In genomic region chr1:98792123-98792522, GRCh38 we compare ENCODE assay signal across 16 cellular contexts.
DNase-seq lines count a peak whose midpoint lies in the region; ATAC-seq and TF ChIP-seq lines count a peak whose summit lies in the region.
"Had no signal": no experiment of that assay in that cellular context is flagged by ENCODE, and none has a peak within 500 bp of the region (broad histone marks: within the 10 kb centered on the region; RNA-seq: fewer than 3 reads in every experiment).

No MANE protein-coding gene starts in this region.

- H3K27ac Mint-ChIP-seq in activated CD8-positive, alpha-beta T cell treated with anti-CD3 and anti-CD28 coated beads, Interleukin-2, amount 10 ng/mL, durations not matched to agents 7 days and 5 days: no peak overlapping the region
- H3K27ac Mint-ChIP-seq: activated naive CD8-positive, alpha-beta T cell treated with anti-CD3 and anti-CD28 coated beads for 36 hours; memory B cell had no signal

- peaks cover 9% of the 10 kb centered on the region for H3K27me3 Mint-ChIP-seq in activated CD8-positive, alpha-beta T cell treated with anti-CD3 and anti-CD28 coated beads, Interleukin-2, amount 10 ng/mL, durations not matched to agents 7 days and 5 days (ENCODE audit: low read depth)
- H3K27me3 Mint-ChIP-seq: activated naive CD8-positive, alpha-beta T cell treated with anti-CD3 and anti-CD28 coated beads for 36 hours; memory B cell had no signal

- no peak overlapping the region for H3K4me3 ChIP-seq in AG04449 (ENCODE audit: low read depth, low read length)
- no peak overlapping the region for H3K4me3 ChIP-seq in fibroblast of pulmonary artery (replicated peaks; ENCODE audit: low read depth, low read length)

- H3K4me3 Mint-ChIP-seq in activated CD8-positive, alpha-beta T cell treated with anti-CD3 and anti-CD28 coated beads, Interleukin-2, amount 10 ng/mL, durations not matched to agents 7 days and 5 days: no peak overlapping the region
- H3K4me3 Mint-ChIP-seq: activated naive CD8-positive, alpha-beta T cell treated with anti-CD3 and anti-CD28 coated beads for 36 hours; activated T-cell treated with anti-CD3 and anti-CD28 coated beads, Interleukin-2, amount 50 U/mL, for 4 hours; memory B cell had no signal

- no peak for ATAC-seq in HG02571 (IDR thresholded peaks at IDR 0.05; ENCODE audit: unreplicated experiment)
- ATAC-seq in activated CD8-positive, alpha-beta T cell treated with anti-CD3 and anti-CD28 coated beads, Interleukin-2, amount 10 ng/mL, durations not matched to agents 7 days and 5 days: no peak
- ATAC-seq: activated T-cell treated with anti-CD3 and anti-CD28 coated beads, Interleukin-2, amount 50 U/mL, for 4 hours had no signal

- peaks cover 9% of the 10 kb centered on the region for H3K4me1 Mint-ChIP-seq in activated CD8-positive, alpha-beta T cell treated with anti-CD3 and anti-CD28 coated beads, Interleukin-2, amount 10 ng/mL, durations not matched to agents 7 days and 5 days (ENCODE audit: low read depth)

- TF ChIP-seq CTCF in AG04449 (IDR thresholded peaks at IDR 0.05; ENCODE audit: insufficient read depth, low read length, missing control alignments) (no peak), VCaP (conservative IDR thresholded peaks at IDR 0.05) (0 out of 2 replicates have a peak, but pooled peaks have one; percentile 6), fibroblast of pulmonary artery (IDR thresholded peaks at IDR 0.05; ENCODE audit: low read length, missing control alignments) (no peak)

- peak overlapping the region; percentile 72 for H3K27ac ChIP-seq in VCaP

- no peaks in the 10 kb centered on the region for H3K36me3 Mint-ChIP-seq in activated CD8-positive, alpha-beta T cell treated with anti-CD3 and anti-CD28 coated beads, Interleukin-2, amount 10 ng/mL, durations not matched to agents 7 days and 5 days (ENCODE audit: low read depth)
- H3K36me3 Mint-ChIP-seq: activated naive CD8-positive, alpha-beta T cell treated with anti-CD3 and anti-CD28 coated beads for 36 hours; memory B cell had no signal

- CTCF ChIA-PET in AG04449 (lab: Yijun Ruan, JAX): interaction anchor here (0.9 to 5.0 kb wide), 4 partner anchors 12 to 689 kb away, joined by 3 to 35 read pairs (median 4); no protein-coding TSS in a partner anchor
- CTCF ChIA-PET in activated CD8-positive, alpha-beta T cell treated with anti-CD3 and anti-CD28 coated beads, Interleukin-2, amount 10 ng/mL, durations not matched to agents 7 days and 5 days (lab: Charles Lee): no interaction called here

- H3K9me3 Mint-ChIP-seq in activated CD8-positive, alpha-beta T cell treated with anti-CD3 and anti-CD28 coated beads, Interleukin-2, amount 10 ng/mL, durations not matched to agents 7 days and 5 days (ENCODE audit: insufficient read depth): peaks cover 3% of the 10 kb centered on the region

- POLR2A ChIA-PET in AG04449 (lab: Yijun Ruan, JAX): no interaction called here
- POLR2A ChIA-PET in activated CD8-positive, alpha-beta T cell treated with anti-CD3 and anti-CD28 coated beads, Interleukin-2, amount 10 ng/mL, durations not matched to agents 7 days and 5 days (lab: Charles Lee): no interaction called here

- DNase-seq in AG04449 (ENCODE audit: low read depth, low spot score): peak; percentile 34
- peak; percentile 10 for DNase-seq in GM03348 (ENCODE audit: low spot score)
- peak; percentile 3 for DNase-seq in fibroblast of pulmonary artery (ENCODE audit: low read depth)
- no peak for DNase-seq in RPMI8226
- DNase-seq in effector CD8-positive, alpha-beta T cell (lab: John Stamatoyannopoulos, UW): no peak
- no peak for DNase-seq in activated CD8-positive, alpha-beta T cell treated with anti-CD3 and anti-CD28 coated beads, Interleukin-2, amount 10 ng/mL, durations not matched to agents 7 days and 5 days
- DNase-seq: ACHN; activated naive CD8-positive, alpha-beta T cell treated with anti-CD3 and anti-CD28 coated beads for 36 hours; activated T-cell treated with anti-CD3 and anti-CD28 coated beads, Interleukin-2, amount 50 U/mL, for 4 hours; glutamatergic neuron; MM.1S; NCI-H1930; stimulated activated CD4-positive, alpha-beta T cell treated with anti-CD3 and anti-CD28 coated beads, Interleukin-4, amount 100 ng/mL, for 1 hour had no signal

Comparison
In these comparisons a context has a peak if more than half of its experiments do, and no peak if none do; other contexts are left out.
1. DNase-seq: peak in AG04449 (single experiment), GM03348 (single experiment) and fibroblast of pulmonary artery (single experiment); none in RPMI8226 (single experiment), effector CD8-positive, alpha-beta T cell (single experiment) and activated CD8-positive, alpha-beta T cell treated with anti-CD3 and anti-CD28 coated beads, Interleukin-2, amount 10 ng/mL, durations not matched to agents 7 days and 5 days (single experiment).